8 cellular contexts compared by ENCODE assay signal in the genomic region with DNA sequence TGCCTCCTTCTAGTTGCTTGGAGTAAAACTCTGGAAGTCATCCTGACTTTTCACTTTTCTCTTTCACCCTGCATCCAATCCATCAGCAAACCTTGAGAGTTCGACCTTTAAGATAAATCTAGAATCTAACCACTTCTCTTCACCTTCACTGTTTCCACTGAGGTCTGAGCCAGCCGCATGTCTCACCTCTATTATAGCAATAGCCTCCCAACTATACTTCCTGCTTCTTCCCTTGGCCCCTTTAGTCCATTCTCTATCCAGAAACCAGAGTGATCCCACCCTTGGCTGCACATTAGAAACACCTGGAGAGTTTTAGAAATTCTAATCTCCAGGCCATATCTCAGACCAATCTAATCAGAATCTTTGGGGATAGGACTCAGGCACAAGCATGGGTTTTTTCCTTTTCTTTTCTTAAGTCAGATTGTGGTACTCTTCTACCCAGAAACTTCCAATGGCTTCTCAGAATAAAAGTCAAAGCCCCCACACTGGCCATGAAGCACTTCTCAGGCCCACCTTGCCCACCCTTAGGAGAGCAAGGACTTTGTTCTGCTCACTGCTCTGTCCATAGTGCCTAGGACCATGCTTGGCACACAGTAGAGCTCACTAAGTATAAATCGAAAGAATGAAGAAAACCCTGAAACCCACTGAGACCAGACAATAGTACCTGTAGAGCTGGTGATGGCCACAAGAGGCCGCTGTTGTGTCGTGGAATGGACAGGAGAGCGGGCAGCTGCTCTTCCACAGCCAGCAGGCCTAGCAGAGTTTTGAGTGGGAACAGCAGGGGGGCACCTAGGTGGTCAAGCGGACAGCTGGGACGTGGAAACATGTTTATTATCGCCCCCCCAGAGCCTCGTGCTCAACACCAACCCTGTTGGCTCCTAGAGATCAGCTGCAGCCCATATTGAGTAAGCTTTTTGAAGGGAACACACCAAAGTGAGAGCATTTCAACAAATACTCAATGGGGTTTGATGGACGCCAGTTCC. TPM values are rescaled to one million over a fixed set of nuclear protein-coding genes. Genes with fewer than 3 reads are reported as not detected.
A peak's percentile ranks its signal among the peaks of the same experiment; 100 is the strongest.
DNase-seq lines count a peak whose midpoint lies in the region; ATAC-seq and TF ChIP-seq lines count a peak whose summit lies in the region.

No MANE protein-coding gene starts in this region.

- no peak overlapping the region for H3K4me3 ChIP-seq in lower lobe of right lung

- peaks cover 13% of the 10 kb centered on the region for H3K4me1 ChIP-seq in lower lobe of right lung

- H3K36me3 ChIP-seq in lower lobe of right lung = no peaks in the 10 kb centered on the region

- ATAC-seq in GM19043 (IDR thresholded peaks at IDR 0.05; ENCODE audit: low read depth, unreplicated experiment) = peak; percentile 97
- peak; percentile 96 for ATAC-seq in HG03175 (IDR thresholded peaks at IDR 0.05; ENCODE audit: unreplicated experiment)
- ATAC-seq in lower lobe of right lung = peak; percentile 93 to 94

- peaks cover 6% of the 10 kb centered on the region for H3K27me3 Mint-ChIP-seq in activated CD4-positive, alpha-beta T cell treated with anti-CD3 and anti-CD28 coated beads, Interleukin-2, amount 10 ng/mL, durations not matched to agents 24 days and 14 days

- H3K27me3 ChIP-seq in lower lobe of right lung (ENCODE audit: low read depth) = no peaks in the 10 kb centered on the region

- intact Hi-C loops in activated CD4-positive, alpha-beta T cell treated with anti-CD3 and anti-CD28 coated beads, Interleukin-2, amount 10 ng/mL, durations not matched to agents 24 days and 14 days (cut with micrococcal nuclease) = loop anchor here (1.0 to 10.0 kb wide), 9 partner anchors 33 to 543 kb away; partner anchors contain the start of genes FAM114A2, MFAP3 and SAP30L
- intact Hi-C loops in lower lobe of right lung (cut with DNase I) = no loop called here

- no peaks in the 10 kb centered on the region for H3K9me3 ChIP-seq in lower lobe of right lung

- TF ChIP-seq CTCF in lower lobe of right lung (IDR thresholded peaks at IDR 0.05) = peak; percentile 96

- no peaks in the 10 kb centered on the region for H3K9me3 Mint-ChIP-seq in activated CD4-positive, alpha-beta T cell treated with anti-CD3 and anti-CD28 coated beads, Interleukin-2, amount 10 ng/mL, durations not matched to agents 24 days and 14 days

- peak overlapping the region; percentile 52 for H3K27ac Mint-ChIP-seq in activated CD4-positive, alpha-beta T cell treated with anti-CD3 and anti-CD28 coated beads, Interleukin-2, amount 10 ng/mL, durations not matched to agents 24 days and 14 days

- DNase-seq in C1 segment of cervical spinal cord (lab: John Stamatoyannopoulos, UW) (peak in 13 of 14 donors; percentile 3 to 82 (median 52)), NCI-H524 (lab: John Stamatoyannopoulos, UW) (peak; percentile 16 to 68), dedifferentiated amniotic fluid mesenchymal stem cell (ENCODE audit: extremely low spot score) (peak; percentile 69), lower lobe of right lung (peak; percentile 85)
- peak; percentile 96 for DNase-seq in activated CD4-positive, alpha-beta T cell treated with anti-CD3 and anti-CD28 coated beads, Interleukin-2, amount 10 ng/mL, durations not matched to agents 24 days and 14 days
- DNase-seq in stimulated activated CD4-positive, alpha-beta T cell treated with anti-CD3 and anti-CD28 coated beads, TNF-alpha, amount 100 ng/mL, for 4 hours (ENCODE audit: low read depth in 3 of 3) = peak; percentile 62 to 72 (median 69)

- no peak overlapping the region for H3K27ac ChIP-seq in lower lobe of right lung

- no peaks in the 10 kb centered on the region for H3K36me3 Mint-ChIP-seq in activated CD4-positive, alpha-beta T cell treated with anti-CD3 and anti-CD28 coated beads, Interleukin-2, amount 10 ng/mL, durations not matched to agents 24 days and 14 days (ENCODE audit: low read depth)

- peak overlapping the region; percentile 51 for H3K4me3 Mint-ChIP-seq in activated CD4-positive, alpha-beta T cell treated with anti-CD3 and anti-CD28 coated beads, Interleukin-2, amount 10 ng/mL, durations not matched to agents 24 days and 14 days

- peaks cover 41% of the 10 kb centered on the region for H3K4me1 Mint-ChIP-seq in activated CD4-positive, alpha-beta T cell treated with anti-CD3 and anti-CD28 coated beads, Interleukin-2, amount 10 ng/mL, durations not matched to agents 24 days and 14 days

RNA-seq across cellular contexts. Expression of gene MFAP3, which starts 33.3 kb away (rescaled TPM):
- 23.1 and 26.4 TPM in 2 replicates for total RNA-seq in activated CD4-positive, alpha-beta T cell treated with anti-CD3 and anti-CD28 coated beads, Interleukin-2, amount 10 ng/mL, durations not matched to agents 24 days and 14 days
- 31.1 TPM for total RNA-seq in lower lobe of right lung

RNA-seq across cellular contexts. Expression of gene FAM114A2, which starts 33.4 kb away (rescaled TPM):
- total RNA-seq in activated CD4-positive, alpha-beta T cell treated with anti-CD3 and anti-CD28 coated beads, Interleukin-2, amount 10 ng/mL, durations not matched to agents 24 days and 14 days = 23.6 and 27.3 TPM in 2 replicates
- total RNA-seq in lower lobe of right lung = 39.6 TPM

Comparison
In these comparisons a context has a peak if more than half of its experiments do, and no peak if none do; other contexts are left out.
1. DNase-seq: peak in every context shown above with its lines; median percentile 96 in activated CD4-positive, alpha-beta T cell treated with anti-CD3 and anti-CD28 coated beads, Interleukin-2, amount 10 ng/mL, durations not matched to agents 24 days and 14 days; 85 in lower lobe of right lung; 69 in dedifferentiated amniotic fluid mesenchymal stem cell; 69 in stimulated activated CD4-positive, alpha-beta T cell treated with anti-CD3 and anti-CD28 coated beads, TNF-alpha, amount 100 ng/mL, for 4 hours; 52 in C1 segment of cervical spinal cord; 42 in NCI-H524.